Comparison of ENCODE assay signal across 13 cellular contexts in genomic region chr9:134267305-134268265, GRCh38. TPM values are rescaled to one million over a fixed set of nuclear protein-coding genes. Genes with fewer than 3 reads are reported as not detected.
DNase-seq lines count a peak whose midpoint lies in the region; ATAC-seq and TF ChIP-seq lines count a peak whose summit lies in the region.
"Had no signal": no experiment of that assay in that cellular context is flagged by ENCODE, and none has a peak within 500 bp of the region (broad histone marks: within the 10 kb centered on the region; RNA-seq: fewer than 3 reads in every experiment).

No MANE protein-coding gene starts in this region.

- peak overlapping the region in 2 of 3 donors; percentile 20 to 33 for H3K27ac Mint-ChIP-seq in IgD-negative memory B cell
- peak overlapping the region; percentile 83 for H3K27ac Mint-ChIP-seq in neural crest cell (ENCODE audit: unreplicated experiment)
- H3K27ac Mint-ChIP-seq in T-helper 2 cell treated with Interferon-gamma antibody and Interleukin-4, amounts not matched to agents 5 μg/mL and 100 μg/mL, for 36 hours, result no peak overlapping the region

- H3K9me3 ChIP-seq in BLaER1 treated with 17β-estradiol and CSF1 and Interleukin-3, amounts not matched to agents 10 nM and 100 nM (replicated peaks in 1 of 11), result no peaks in the 10 kb centered on the region

- H3K36me3 ChIP-seq in BLaER1 treated with 17β-estradiol and CSF1 and Interleukin-3, amounts not matched to agents 10 nM and 100 nM, result no peaks in the 10 kb centered on the region

- H3K4me1 ChIP-seq in BLaER1 treated with 17β-estradiol and CSF1 and Interleukin-3, amounts not matched to agents 10 nM and 100 nM, result peaks cover 44 to 97% (median 84%) of the 10 kb centered on the region in 10 experiments

- H3K36me3 Mint-ChIP-seq in IgD-negative memory B cell, result no peaks in the 10 kb centered on the region
- H3K36me3 Mint-ChIP-seq in neural crest cell (ENCODE audit: low read depth), result no peaks in the 10 kb centered on the region
- H3K36me3 Mint-ChIP-seq in T-helper 2 cell treated with Interferon-gamma antibody and Interleukin-4, amounts not matched to agents 5 μg/mL and 100 μg/mL, for 36 hours (ENCODE audit: low read depth), result no peaks in the 10 kb centered on the region

- TF ChIP-seq CTCF in neural crest cell (conservative IDR thresholded peaks at IDR 0.05), result no peak

- H3K4me1 Mint-ChIP-seq in IgD-negative memory B cell (peaks cover 17 to 26% (median 17%) of the 10 kb centered on the region in 3 donors), neural crest cell (peaks cover 9% of the 10 kb centered on the region)
- no peaks in the 10 kb centered on the region for H3K4me1 Mint-ChIP-seq in T-helper 2 cell treated with Interferon-gamma antibody and Interleukin-4, amounts not matched to agents 5 μg/mL and 100 μg/mL, for 36 hours (ENCODE audit: low read depth)

- intact Hi-C loops in Right ventricle myocardium superior (cut with DNase I), result no loop called here

- peak overlapping the region in 4 of 10 experiments; percentile 3 to 45 (median 16); a peak in 6 of 20 replicates for H3K4me3 ChIP-seq in BLaER1 treated with 17β-estradiol and CSF1 and Interleukin-3, amounts not matched to agents 10 nM and 100 nM
- H3K4me3 ChIP-seq: dorsolateral prefrontal cortex had no signal

- peak overlapping the region; percentile 81 to 99 (median 91) for H3K4me2 ChIP-seq in BLaER1 treated with 17β-estradiol and CSF1 and Interleukin-3, amounts not matched to agents 10 nM and 100 nM

- H3K9me3 Mint-ChIP-seq in IgD-negative memory B cell, result peaks cover 0 to 2% (median 0%) of the 10 kb centered on the region in 3 donors
- H3K9me3 Mint-ChIP-seq in neural crest cell, result peaks cover 7% of the 10 kb centered on the region
- H3K9me3 Mint-ChIP-seq in T-helper 2 cell treated with Interferon-gamma antibody and Interleukin-4, amounts not matched to agents 5 μg/mL and 100 μg/mL, for 36 hours, result no peaks in the 10 kb centered on the region

- H3K9ac ChIP-seq in BLaER1 treated with 17β-estradiol and CSF1 and Interleukin-3, amounts not matched to agents 10 nM and 100 nM, result peak overlapping the region in 8 of 11 experiments; percentile 33 to 75 (median 62); a peak in 15 of 22 replicates

- H3K27ac ChIP-seq in BLaER1 treated with 17β-estradiol and CSF1 and Interleukin-3, amounts not matched to agents 10 nM and 100 nM, result peak overlapping the region in 9 of 11 experiments; percentile 36 to 76 (median 64); a peak in 17 of 22 replicates
- H3K27ac ChIP-seq: dorsolateral prefrontal cortex had no signal

- DNase-seq in Right ventricle myocardium superior (peak; percentile 62), neural crest cell (ENCODE audit: low read depth, low spot score) (no peak), NCI-H69 (lab: John Stamatoyannopoulos, UW) (no peak), Ammon's horn (ENCODE audit: low spot score) (no peak)
- no peak for DNase-seq in T-helper 2 cell treated with Interferon-gamma antibody and Interleukin-4, amounts not matched to agents 5 μg/mL and 100 μg/mL, for 36 hours (ENCODE audit: low spot score)
- DNase-seq: activated T-cell treated with anti-CD3 and anti-CD28 coated beads, Interleukin-2, amount 50 U/mL, for 1 hour; dorsolateral prefrontal cortex; NCI-H1105 treated with DMSO at 0.1 percent for 48 hours; nucleus accumbens; SHP77 treated with DMSO at 0.1 percent for 48 hours had no signal

- peaks cover 0 to 13% (median 0%) of the 10 kb centered on the region in 11 experiments; a peak in 4 of 22 replicates for H4K20me1 ChIP-seq in BLaER1 treated with 17β-estradiol and CSF1 and Interleukin-3, amounts not matched to agents 10 nM and 100 nM

- peaks cover 0 to 44% (median 2%) of the 10 kb centered on the region in 11 experiments; a peak in 10 of 22 replicates for H3K27me3 ChIP-seq in BLaER1 treated with 17β-estradiol and CSF1 and Interleukin-3, amounts not matched to agents 10 nM and 100 nM
- H3K27me3 ChIP-seq: dorsolateral prefrontal cortex had no signal

- H3K27me3 Mint-ChIP-seq in IgD-negative memory B cell (peaks cover 16% of the 10 kb centered on the region), neural crest cell (ENCODE audit: low read depth) (no peaks in the 10 kb centered on the region)
- peaks cover 4% of the 10 kb centered on the region for H3K27me3 Mint-ChIP-seq in T-helper 2 cell treated with Interferon-gamma antibody and Interleukin-4, amounts not matched to agents 5 μg/mL and 100 μg/mL, for 36 hours (ENCODE audit: low read depth)

- H3K4me3 Mint-ChIP-seq in IgD-negative memory B cell, result peak overlapping the region in 2 of 4 donors; percentile 79 to 85
- no peak overlapping the region for H3K4me3 Mint-ChIP-seq in neural crest cell
- H3K4me3 Mint-ChIP-seq in T-helper 2 cell treated with Interferon-gamma antibody and Interleukin-4, amounts not matched to agents 5 μg/mL and 100 μg/mL, for 36 hours, result no peak overlapping the region

- peak; percentile 87 for ATAC-seq in Right ventricle myocardium superior (ENCODE audit: poor library complexity)
- no peak for ATAC-seq in GM21367 (IDR thresholded peaks at IDR 0.05; ENCODE audit: unreplicated experiment)

RNA-seq across cellular contexts. Expression of gene RXRA, which starts 58.7 kb away (rescaled TPM):
- 0.80 TPM for polyA plus RNA-seq in IgD-negative memory B cell
- total RNA-seq in Right ventricle myocardium superior (89.0 TPM), neural crest cell (40.0 and 41.2 TPM in 2 replicates)
